10 cellular contexts compared by ENCODE assay signal in the genomic region with DNA sequence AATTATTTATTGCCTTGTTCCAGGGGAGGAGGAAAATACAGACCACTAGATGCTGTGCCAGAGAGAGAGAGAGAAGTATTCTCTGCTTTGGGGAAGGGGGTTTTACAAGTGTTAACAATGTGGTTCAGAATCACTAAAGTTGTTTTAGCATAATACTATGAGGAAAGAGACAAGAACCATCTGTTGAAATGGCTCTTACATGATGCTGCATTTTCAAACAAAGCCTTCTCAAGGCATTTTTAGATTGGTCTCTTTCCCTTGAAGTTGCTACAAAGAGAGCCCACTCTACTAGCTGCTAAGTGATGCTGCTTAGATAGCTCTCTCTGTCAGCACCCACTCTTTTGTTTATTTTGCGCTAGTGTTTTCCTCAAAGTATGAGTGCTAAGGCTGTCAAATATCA.
DNase-seq lines count a peak whose midpoint lies in the region; ATAC-seq and TF ChIP-seq lines count a peak whose summit lies in the region.
"Had no signal": no experiment of that assay in that cellular context is flagged by ENCODE, and none has a peak within 500 bp of the region (broad histone marks: within the 10 kb centered on the region; RNA-seq: fewer than 3 reads in every experiment).

No MANE protein-coding gene starts in this region.

- peak overlapping the region in 3 of 4 donors; percentile 79 to 86 (median 83) for H3K27ac ChIP-seq in body of pancreas
- H3K27ac ChIP-seq in iPS-20b (ENCODE audit: low read length), result no peak overlapping the region

- H3K9me3 ChIP-seq in body of pancreas (no peaks in the 10 kb centered on the region), iPS-20b (ENCODE audit: insufficient read depth, low read depth, low read length) (no peaks in the 10 kb centered on the region)

- no peak for TF ChIP-seq POLR2A in body of pancreas (IDR thresholded peaks at IDR 0.05)

- TF ChIP-seq CTCF in body of pancreas (IDR thresholded peaks at IDR 0.05), result no peak

- H3K9ac ChIP-seq in iPS-20b (ENCODE audit: low read depth, low read length), result peak overlapping the region; percentile 4; the same call in 1 of the 2 replicates

- H3K4me3 ChIP-seq in body of pancreas (no peak overlapping the region), iPS-20b (ENCODE audit: low read length) (no peak overlapping the region)

- DNase-seq in H4 (ENCODE audit: low spot score) (peak; percentile 17), body of pancreas (no peak), sciatic nerve (ENCODE audit: low spot score) (no peak), DMS79 (lab: John Stamatoyannopoulos, UW) (no peak), SW 1271 (lab: John Stamatoyannopoulos, UW) (no peak), HT-29 (ENCODE audit: low spot score) (no peak)
- DNase-seq: activated CD4-positive, alpha-beta memory T cell treated with anti-CD3 and anti-CD28 coated beads, Interleukin-2, amount 10 ng/mL, durations not matched to agents 7 days and 5 days; CD4-positive, CD25-positive, alpha-beta regulatory T cell had no signal

- peaks cover 41% of the 10 kb centered on the region for H3K4me1 ChIP-seq in body of pancreas
- H3K4me1 ChIP-seq in iPS-20b (ENCODE audit: insufficient read depth, low read length), result peaks cover 22% of the 10 kb centered on the region

- H3K36me3 ChIP-seq in body of pancreas (replicated peaks in 1 of 2; ENCODE audit: insufficient read depth in 1 of 2, low read depth in 2 of 2) (no peaks in the 10 kb centered on the region), iPS-20b (ENCODE audit: insufficient read depth, low read depth, low read length) (no peaks in the 10 kb centered on the region)

- ATAC-seq in body of pancreas (no peak), sciatic nerve (peak; percentile 14), GM21619 (IDR thresholded peaks at IDR 0.05; ENCODE audit: unreplicated experiment) (no peak)

- WGBS in body of pancreas, 2 donors, result 53 to 62% methylated on average over 1 of the region's 1 CpG

- intact Hi-C loops in body of pancreas (cut with DNase I), result no loop called here
- intact Hi-C loops in sciatic nerve (cut with DNase I), result no loop called here

- H3K27me3 ChIP-seq in body of pancreas (no peaks in the 10 kb centered on the region), iPS-20b (ENCODE audit: insufficient read depth, low read length) (no peaks in the 10 kb centered on the region)
